In genomic region chr17:34420254-34420766, GRCh38 we compare ENCODE assay signal across 8 cellular contexts. TPM values are rescaled to one million over a fixed set of nuclear protein-coding genes. Genes with fewer than 3 reads are reported as not detected.
DNase-seq lines count a peak whose midpoint lies in the region; ATAC-seq and TF ChIP-seq lines count a peak whose summit lies in the region.

No MANE protein-coding gene starts in this region.

- H3K9me3 Mint-ChIP-seq in GM23338, result no peaks in the 10 kb centered on the region
- no peaks in the 10 kb centered on the region for H3K9me3 Mint-ChIP-seq in activated CD4-positive, alpha-beta memory T cell treated with anti-CD3 and anti-CD28 coated beads for 36 hours

- no peaks in the 10 kb centered on the region for H4K20me1 ChIP-seq in GM23338 (replicated peaks; ENCODE audit: insufficient read depth)

- peaks cover 13% of the 10 kb centered on the region for H3K27me3 Mint-ChIP-seq in GM23338 (ENCODE audit: insufficient read depth, low read depth, poor library complexity)
- peaks cover 25% of the 10 kb centered on the region for H3K27me3 Mint-ChIP-seq in activated CD4-positive, alpha-beta memory T cell treated with anti-CD3 and anti-CD28 coated beads for 36 hours

- H3K4me3 Mint-ChIP-seq in GM23338, result no peak overlapping the region
- no peak overlapping the region for H3K4me3 Mint-ChIP-seq in activated CD4-positive, alpha-beta memory T cell treated with anti-CD3 and anti-CD28 coated beads for 36 hours

- no peak overlapping the region for H3K27ac Mint-ChIP-seq in GM23338
- H3K27ac Mint-ChIP-seq in activated CD4-positive, alpha-beta memory T cell treated with anti-CD3 and anti-CD28 coated beads for 36 hours, result no peak overlapping the region

- no peak overlapping the region for H3K4me2 ChIP-seq in GM23338

- POLR2A ChIA-PET in AG04450 (lab: Yijun Ruan, JAX), result no interaction called here
- POLR2A ChIA-PET in activated CD4-positive, alpha-beta memory T cell treated with anti-CD3 and anti-CD28 coated beads for 36 hours (lab: Charles Lee), result no interaction called here

- H3K4me3 ChIP-seq in AG04450 (ENCODE audit: low read depth, low read length) (no peak overlapping the region), GM23338 (no peak overlapping the region)

- peak; percentile 8 for DNase-seq in AG04450 (ENCODE audit: low read depth, low spot score)
- DNase-seq in GM23338 (ENCODE audit: low spot score), result peak; percentile 82
- DNase-seq in NCI-H526 treated with DMSO at 0.1 percent for 48 hours (lab: John Stamatoyannopoulos, UW), result peak; percentile 24
- DNase-seq in activated CD4-positive, alpha-beta memory T cell treated with anti-CD3 and anti-CD28 coated beads for 36 hours, result peak; percentile 73
- peak; percentile 41 for DNase-seq in effector CD4-positive, alpha-beta T cell
- peak; percentile 64 for DNase-seq in midbrain (lab: John Stamatoyannopoulos, UW)
- DNase-seq in stimulated activated CD8-positive, alpha-beta memory T cell treated with anti-CD3 and anti-CD28 coated beads, Interleukin-2, amount 100 ng/mL, for 48 hours (ENCODE audit: low read depth in 2 of 2), result peak; percentile 21 to 51

- peak; percentile 92 for TF ChIP-seq CTCF in AG04450 (IDR thresholded peaks at IDR 0.05; ENCODE audit: low read depth, low read length)
- TF ChIP-seq CTCF in GM23338 (conservative IDR thresholded peaks at IDR 0.05; ENCODE audit: low read depth in 2 of 2), result peak; percentile 91 to 97

- H3K4me1 Mint-ChIP-seq in GM23338, result peaks cover 11% of the 10 kb centered on the region
- H3K4me1 Mint-ChIP-seq in activated CD4-positive, alpha-beta memory T cell treated with anti-CD3 and anti-CD28 coated beads for 36 hours (ENCODE audit: low read depth), result peaks cover 3% of the 10 kb centered on the region

- ATAC-seq in GM23338, result peak; percentile 37
- no peak for ATAC-seq in GM18870 (IDR thresholded peaks at IDR 0.05; ENCODE audit: unreplicated experiment)

- H3K27ac ChIP-seq in AG04450 (ENCODE audit: low read depth, low read length) (no peak overlapping the region), GM23338 (ENCODE audit: low read depth) (no peak overlapping the region)

- H3K36me3 Mint-ChIP-seq in GM23338 (ENCODE audit: low read depth), result no peaks in the 10 kb centered on the region
- no peaks in the 10 kb centered on the region for H3K36me3 Mint-ChIP-seq in activated CD4-positive, alpha-beta memory T cell treated with anti-CD3 and anti-CD28 coated beads for 36 hours

- no peak overlapping the region for H2AFZ ChIP-seq in GM23338

- H3K79me2 ChIP-seq in GM23338 (replicated peaks; ENCODE audit: insufficient read depth), result no peaks in the 10 kb centered on the region

- peaks cover 2% of the 10 kb centered on the region; the same call in 1 of the 2 replicates for H3K4me1 ChIP-seq in GM23338 (ENCODE audit: insufficient read depth)

- 0 out of 2 replicates have a peak, but pooled peaks cover 4% of the 10 kb centered on the region for H3F3A ChIP-seq in GM23338 (replicated peaks; ENCODE audit: low read depth)

- H3K36me3 ChIP-seq in GM23338 (ENCODE audit: insufficient read depth), result no peaks in the 10 kb centered on the region

- H3K9me3 ChIP-seq in AG04450 (ENCODE audit: control insufficient read depth, insufficient read depth, low read length), result no peaks in the 10 kb centered on the region

- H3K27me3 ChIP-seq in AG04450 (ENCODE audit: control insufficient read depth, insufficient read depth, low read length) (peaks cover 26% of the 10 kb centered on the region), GM23338 (ENCODE audit: insufficient read depth) (0 out of 2 replicates have a peak, but pooled peaks cover 2% of the 10 kb centered on the region)

- intact Hi-C loops in activated CD4-positive, alpha-beta memory T cell treated with anti-CD3 and anti-CD28 coated beads for 36 hours (cut with micrococcal nuclease), result loop anchor here (2.0 to 10.0 kb wide), 3 partner anchors 217 to 698 kb away; partner anchors contain the start of gene RAD51D

- CTCF ChIA-PET in AG04450 (lab: Charles Lee), result interaction anchor here (0.6 to 1.7 kb wide), 12 partner anchors 8 to 1118 kb away, joined by 3 to 9 read pairs (median 4); partner anchors contain the start of gene FNDC8
- CTCF ChIA-PET in activated CD4-positive, alpha-beta memory T cell treated with anti-CD3 and anti-CD28 coated beads for 36 hours (lab: Charles Lee), result interaction anchor here (0.6 to 3.5 kb wide), 30 partner anchors 9 to 745 kb away, joined by 3 to 30 read pairs (median 5); partner anchors contain the start of genes FNDC8 and RAD51D

- no peaks in the 10 kb centered on the region for H3K9me2 ChIP-seq in GM23338 (ENCODE audit: insufficient read depth)

TF ChIP-seq in GM23338, 12 proteins besides CTCF, POLR2A, EP300 and RAD21:
- TF ChIP-seq CREB1 (CRISPR knock-in tag; IDR thresholded peaks at IDR 0.05; ENCODE audit: low read depth), result 0 out of 2 replicates have a peak, but pooled peaks have one; percentile 12
- no peak for TF ChIP-seq ZNF331 (CRISPR knock-in tag; IDR thresholded peaks at IDR 0.05; ENCODE audit: low read depth)
- no peak for TF ChIP-seq ZNF114 (CRISPR knock-in tag; IDR thresholded peaks at IDR 0.05)
TF ChIP-seq in GM23338: peak in this region for 1.

RNA-seq across cellular contexts. Expression of gene CCL1, which starts 57.3 kb away (rescaled TPM):
- not detected in 2 replicates for polyA plus RNA-seq in AG04450 (2011; rRNA removed)
- not detected in 2 replicates for polyA minus RNA-seq in AG04450 (2011; rRNA and poly(A)+ RNA removed)
- total RNA-seq in GM23338 (2014; rRNA removed; shearing (Covaris generic)), result not detected in 2 replicates
- polyA plus RNA-seq in GM23338 (2016; fragmentation: Nextera tagmentation; extraction: Ambion mirVana), result not detected in 2 replicates
- under 1 TPM; 0.44 to 0.67 TPM for total RNA-seq in activated CD4-positive, alpha-beta memory T cell treated with anti-CD3 and anti-CD28 coated beads for 36 hours

Comparison
In these comparisons a context has a peak if more than half of its experiments do, and no peak if none do; other contexts are left out.
1. DNase-seq: peak in every context shown above with its lines; median percentile 82 in GM23338; 73 in activated CD4-positive, alpha-beta memory T cell treated with anti-CD3 and anti-CD28 coated beads for 36 hours; 64 in midbrain; 41 in effector CD4-positive, alpha-beta T cell; 36 in stimulated activated CD8-positive, alpha-beta memory T cell treated with anti-CD3 and anti-CD28 coated beads, Interleukin-2, amount 100 ng/mL, for 48 hours; 24 in NCI-H526 treated with DMSO at 0.1 percent for 48 hours; 8 in AG04450.